Comparison of ENCODE assay signal across 27 cellular contexts in genomic region chr11:7613394-7613720, GRCh38. TPM values are rescaled to one million over a fixed set of nuclear protein-coding genes. Genes with fewer than 3 reads are reported as not detected.
DNase-seq lines count a peak whose midpoint lies in the region; ATAC-seq, FAIRE-seq and TF ChIP-seq lines count a peak whose summit lies in the region.
"Had no signal": no experiment of that assay in that cellular context is flagged by ENCODE, and none has a peak within 500 bp of the region (broad histone marks: within the 10 kb centered on the region; RNA-seq: fewer than 3 reads in every experiment).

No MANE protein-coding gene starts in this region.

- H3K4me3 ChIP-seq in PC-3 (ENCODE audit: low read length) (no peak overlapping the region), retinal pigment epithelial cell (ENCODE audit: low read length) (no peak overlapping the region)
- H3K4me3 ChIP-seq: lower lobe of right lung had no signal

- H3F3A ChIP-seq in PC-3 (ENCODE audit: low read length, unreplicated experiment) = no peaks in the 10 kb centered on the region

- intact Hi-C loops in PC-3 (cut with micrococcal nuclease) = no loop called here

- ATAC-seq in PC-3 (no peak), left lobe of liver (peak; percentile 43)
- ATAC-seq: activated CD4-positive, CD25-positive, alpha-beta regulatory T cell treated with anti-CD3 and anti-CD28 coated beads, Interleukin-2, amount 50 U/mL, for 24 hours; HCT116; right cardiac atrium; stimulated activated naive CD8-positive, alpha-beta T cell treated with anti-CD3 and anti-CD28 coated beads, Interleukin-15, amount 100 ng/mL, for 72 hours had no signal

- H3K79me2 ChIP-seq in PC-3 (ENCODE audit: low read length) = no peaks in the 10 kb centered on the region

- no peaks in the 10 kb centered on the region for H4K20me1 ChIP-seq in PC-3 (ENCODE audit: low read length)

- peak; percentile 69 for FAIRE-seq in GM12891 (lab: Jason Lieb, UNC)
- FAIRE-seq: urothelium cell line had no signal

- H3K4me1 ChIP-seq in PC-3 (ENCODE audit: insufficient read depth, low read length) = peaks cover 23% of the 10 kb centered on the region

- no peak overlapping the region for H3K9ac ChIP-seq in PC-3 (ENCODE audit: low read length)

- no peaks in the 10 kb centered on the region for H3K27me3 Mint-ChIP-seq in osteocyte (ENCODE audit: unreplicated experiment)
- H3K27me3 Mint-ChIP-seq: activated CD4-positive, alpha-beta memory T cell treated with anti-CD3 and anti-CD28 coated beads, Interleukin-2, amount 10 ng/mL, durations not matched to agents 7 days and 5 days; CD4-positive, alpha-beta T cell; central memory CD8-positive, alpha-beta T cell; stimulated activated naive CD8-positive, alpha-beta T cell treated with anti-CD3 and anti-CD28 coated beads, Interleukin-15, amount 100 ng/mL, for 72 hours had no signal

- BruUV-seq in PC-3 (replicated peaks; lab: Mats Ljungman, UMichigan) = no TSS peak

- H3K27me3 ChIP-seq in PC-3 (ENCODE audit: low read length) = no peaks in the 10 kb centered on the region

- H3K9me3 Mint-ChIP-seq in osteocyte (ENCODE audit: unreplicated experiment) = no peaks in the 10 kb centered on the region
- H3K9me3 Mint-ChIP-seq: activated CD4-positive, alpha-beta memory T cell treated with anti-CD3 and anti-CD28 coated beads, Interleukin-2, amount 10 ng/mL, durations not matched to agents 7 days and 5 days; CD4-positive, alpha-beta T cell; central memory CD8-positive, alpha-beta T cell; stimulated activated naive CD8-positive, alpha-beta T cell treated with anti-CD3 and anti-CD28 coated beads, Interleukin-15, amount 100 ng/mL, for 72 hours had no signal

- TF ChIP-seq CTCF in PC-3 (conservative IDR thresholded peaks at IDR 0.05; ENCODE audit: low read depth, low read length) (no peak), retinal pigment epithelial cell (conservative IDR thresholded peaks at IDR 0.05; ENCODE audit: low read depth, low read length) (no peak), GM10266 (IDR thresholded peaks at IDR 0.05; ENCODE audit: control insufficient read depth, insufficient read depth, low read depth, missing control alignments) (no peak), osteocyte (IDR thresholded peaks at IDR 0.05) (no peak)

- no peak overlapping the region for H3K27ac ChIP-seq in PC-3 (ENCODE audit: low read length)
- H3K27ac ChIP-seq: lower lobe of right lung had no signal

- no peaks in the 10 kb centered on the region for H3K9me3 ChIP-seq in PC-3 (ENCODE audit: low read length)
- H3K9me3 ChIP-seq: lower lobe of right lung had no signal

- no peaks in the 10 kb centered on the region for H3K9me2 ChIP-seq in PC-3 (replicated peaks; ENCODE audit: low read length)

- POLR2A ChIA-PET in PC-3 (lab: Charles Lee; ENCODE audit: unreplicated experiment) = no interaction called here

- H2AFZ ChIP-seq in PC-3 (ENCODE audit: low read length) = no peak overlapping the region

- H3K36me3 ChIP-seq in PC-3 (ENCODE audit: low read depth, low read length) = no peaks in the 10 kb centered on the region

- no peak for DNase-seq in GM12891 (ENCODE audit: insufficient read length, low spot score)
- DNase-seq in PC-3 = no peak
- DNase-seq in left lobe of liver (ENCODE audit: low spot score) = no peak
- peak; percentile 40 for DNase-seq in retinal pigment epithelial cell (ENCODE audit: low read depth)
- DNase-seq in GM10266 (ENCODE audit: extremely low spot score) = no peak
- no peak for DNase-seq in DMS53 treated with DMSO at 0.1 percent for 48 hours (lab: John Stamatoyannopoulos, UW; ENCODE audit: unreplicated experiment)
- DNase-seq in osteocyte (ENCODE audit: extremely low spot score, unreplicated experiment) = no peak
- DNase-seq: activated CD4-positive, alpha-beta memory T cell treated with anti-CD3 and anti-CD28 coated beads, Interleukin-2, amount 10 ng/mL, durations not matched to agents 7 days and 5 days; activated naive CD4-positive, alpha-beta T cell; amniotic stem cell; CD4-positive, alpha-beta T cell; effector CD4-positive, alpha-beta T cell; foreskin melanocyte; KBM-7; lower lobe of right lung; MV-4-11; NCI-H2171 treated with DMSO at 0.1 percent for 48 hours; NCI-H526; occipital lobe; right cardiac atrium; SHP77; stimulated activated naive CD8-positive, alpha-beta T cell treated with anti-CD3 and anti-CD28 coated beads, Interleukin-15, amount 100 ng/mL, for 72 hours; SW 1271 had no signal

- peaks cover 22% of the 10 kb centered on the region for H3K4me1 Mint-ChIP-seq in osteocyte (ENCODE audit: unreplicated experiment)
- H3K4me1 Mint-ChIP-seq: activated CD4-positive, alpha-beta memory T cell treated with anti-CD3 and anti-CD28 coated beads, Interleukin-2, amount 10 ng/mL, durations not matched to agents 7 days and 5 days; central memory CD8-positive, alpha-beta T cell; stimulated activated naive CD8-positive, alpha-beta T cell treated with anti-CD3 and anti-CD28 coated beads, Interleukin-15, amount 100 ng/mL, for 72 hours had no signal

- H3K4me2 ChIP-seq in PC-3 (ENCODE audit: low read length) = peak overlapping the region; percentile 33

- CTCF ChIA-PET in PC-3 (lab: Charles Lee) = no interaction called here

- H3K36me3 Mint-ChIP-seq in osteocyte (ENCODE audit: unreplicated experiment) = peaks cover 70% of the 10 kb centered on the region

- H3K27ac Mint-ChIP-seq in osteocyte (ENCODE audit: unreplicated experiment) = no peak overlapping the region
- H3K27ac Mint-ChIP-seq: activated CD4-positive, alpha-beta memory T cell treated with anti-CD3 and anti-CD28 coated beads, Interleukin-2, amount 10 ng/mL, durations not matched to agents 7 days and 5 days; CD4-positive, alpha-beta T cell; stimulated activated naive CD8-positive, alpha-beta T cell treated with anti-CD3 and anti-CD28 coated beads, Interleukin-15, amount 100 ng/mL, for 72 hours had no signal

- TF ChIP-seq POLR2A in GM12891 (IDR thresholded peaks at IDR 0.05; ENCODE audit: low read depth, low read length) = no peak

- no peak overlapping the region for H3K4me3 Mint-ChIP-seq in osteocyte (ENCODE audit: unreplicated experiment)
- H3K4me3 Mint-ChIP-seq: activated CD4-positive, alpha-beta memory T cell treated with anti-CD3 and anti-CD28 coated beads, Interleukin-2, amount 10 ng/mL, durations not matched to agents 7 days and 5 days; CD4-positive, alpha-beta T cell; central memory CD8-positive, alpha-beta T cell; stimulated activated naive CD8-positive, alpha-beta T cell treated with anti-CD3 and anti-CD28 coated beads, Interleukin-15, amount 100 ng/mL, for 72 hours had no signal

TF ChIP-seq in GM12891, 5 proteins besides CTCF, POLR2A, EP300 and RAD21:
- TF ChIP-seq POU2F2 (IDR thresholded peaks at IDR 0.05; ENCODE audit: low read depth, low read length) = no peak
- no peak for TF ChIP-seq SPI1 (IDR thresholded peaks at IDR 0.05; ENCODE audit: low read depth, low read length)
- no peak for TF ChIP-seq PAX5 (IDR thresholded peaks at IDR 0.05; ENCODE audit: insufficient read depth, low read length, severe bottlenecking)
- no peak for TF ChIP-seq TAF1 (IDR thresholded peaks at IDR 0.05; ENCODE audit: low read depth, low read length)
- no peak for TF ChIP-seq POLR2AphosphoS5 (IDR thresholded peaks at IDR 0.05; ENCODE audit: low read depth, low read length)

RNA-seq across cellular contexts. Expression of gene CYB5R2, which starts 59.9 kb away (rescaled TPM):
- 31.3 TPM for polyA plus RNA-seq in GM12891 (2012; ENCODE audit: low read depth, missing spikeins)
- 2.9 and 5.4 TPM in 2 replicates for total RNA-seq in PC-3 (2014; rRNA removed)
- total RNA-seq in left lobe of liver = 2.8 TPM
- total RNA-seq in osteocyte = 5.7 and 7.9 TPM in 2 replicates
- total RNA-seq: CD4-positive, alpha-beta T cell had no signal
